Comparison of ENCODE assay signal across 1 cellular context in the genomic region with DNA sequence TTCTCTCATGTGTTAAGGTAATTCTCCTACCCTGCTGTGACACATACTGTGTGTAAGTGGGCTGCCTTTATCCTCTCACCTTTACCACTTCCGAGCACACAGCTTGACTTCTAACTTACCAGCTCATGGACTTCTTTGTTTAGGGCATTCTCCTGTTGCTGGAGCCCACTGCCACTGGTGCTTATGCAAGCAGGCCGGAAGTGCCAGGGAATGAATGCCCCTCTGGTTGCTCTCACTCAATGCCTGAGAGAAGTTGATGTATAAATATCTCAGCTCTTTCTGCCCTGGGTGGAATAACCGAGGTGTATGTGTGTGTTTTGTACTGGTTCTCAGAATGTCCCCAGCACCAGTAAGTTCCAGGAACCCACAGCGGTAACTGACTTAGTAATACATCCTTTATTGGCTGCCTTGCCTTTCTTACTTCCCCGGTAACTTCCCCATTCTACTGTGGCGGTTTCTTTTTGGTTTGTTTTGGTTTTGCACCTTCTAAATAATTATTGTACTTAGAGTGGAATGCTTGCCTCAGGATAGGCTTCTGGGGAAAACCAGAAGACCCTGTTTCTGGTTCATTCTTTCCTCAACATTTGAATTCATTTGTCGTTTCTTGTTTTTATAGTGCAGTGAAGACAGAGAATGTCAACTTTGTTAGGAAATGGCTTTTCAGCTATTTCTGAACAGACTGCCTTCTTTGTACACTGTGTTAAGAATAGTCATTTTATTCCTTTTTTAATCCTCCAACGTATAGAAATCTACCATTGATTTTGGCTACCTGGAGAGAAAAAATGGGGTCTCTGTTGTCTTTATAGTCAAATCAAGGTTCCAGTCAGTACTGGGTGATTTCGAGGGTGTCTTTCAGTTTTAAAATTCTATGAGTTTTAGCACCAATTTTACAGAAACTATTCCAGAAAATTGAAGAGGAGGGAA.
TF ChIP-seq lines count a peak whose summit lies in the region.

No MANE protein-coding gene starts in this region.

TF ChIP-seq in HEK293T, 16 proteins besides CTCF, POLR2A, EP300 and RAD21 (continued from another document):
- TF ChIP-seq, protein P1, sequence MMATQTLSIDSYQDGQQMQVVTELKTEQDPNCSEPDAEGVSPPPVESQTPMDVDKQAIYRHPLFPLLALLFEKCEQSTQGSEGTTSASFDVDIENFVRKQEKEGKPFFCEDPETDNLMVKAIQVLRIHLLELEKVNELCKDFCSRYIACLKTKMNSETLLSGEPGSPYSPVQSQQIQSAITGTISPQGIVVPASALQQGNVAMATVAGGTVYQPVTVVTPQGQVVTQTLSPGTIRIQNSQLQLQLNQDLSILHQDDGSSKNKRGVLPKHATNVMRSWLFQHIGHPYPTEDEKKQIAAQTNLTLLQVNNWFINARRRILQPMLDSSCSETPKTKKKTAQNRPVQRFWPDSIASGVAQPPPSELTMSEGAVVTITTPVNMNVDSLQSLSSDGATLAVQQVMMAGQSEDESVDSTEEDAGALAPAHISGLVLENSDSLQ (IDR thresholded peaks at IDR 0.05), result no peak
- TF ChIP-seq FOXA1 (IDR thresholded peaks at IDR 0.05) (no peak), ELF4 (IDR thresholded peaks at IDR 0.05) (no peak), HDGF (IDR thresholded peaks at IDR 0.05; ENCODE audit: borderline replicate concordance) (no peak), FOXK2 (IDR thresholded peaks at IDR 0.05) (no peak), SP1 (IDR thresholded peaks at IDR 0.05) (no peak)
